13 cellular contexts compared by ENCODE assay signal in the genomic region with DNA sequence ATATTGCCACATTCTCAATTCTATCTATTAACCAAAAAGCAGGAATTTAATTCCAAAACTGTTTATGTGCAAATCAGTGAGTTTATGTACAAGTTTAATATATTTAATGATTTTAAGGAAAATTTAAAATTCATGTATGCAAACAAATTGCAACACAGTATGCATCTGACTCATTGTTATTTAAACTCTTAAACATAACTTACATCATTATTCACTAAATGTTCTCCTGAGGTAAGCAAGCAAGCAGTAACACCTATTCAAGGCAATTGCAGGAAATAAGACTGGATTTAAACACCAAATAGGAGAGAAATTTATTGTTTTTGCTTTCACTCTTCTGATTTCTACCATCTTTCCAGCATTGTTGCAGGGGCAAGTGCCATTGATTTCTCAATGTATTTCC.
DNase-seq lines count a peak whose midpoint lies in the region; ATAC-seq and TF ChIP-seq lines count a peak whose summit lies in the region.
"Had no signal": no experiment of that assay in that cellular context is flagged by ENCODE, and none has a peak within 500 bp of the region (broad histone marks: within the 10 kb centered on the region; RNA-seq: fewer than 3 reads in every experiment).

No MANE protein-coding gene starts in this region.

- POLR2A ChIA-PET in MCF 10A (lab: Yijun Ruan, JAX), result interaction anchor here (0.6 to 6.3 kb wide), 4 partner anchors 9 to 240 kb away, joined by 3 to 52 read pairs (median 3); partner anchors contain the start of gene TFAP2A

- CTCF ChIA-PET in MCF 10A (lab: Yijun Ruan, JAX), result no interaction called here

- no peak for TF ChIP-seq EP300 in transverse colon (IDR thresholded peaks at IDR 0.05; ENCODE audit: low read depth)

- no peak overlapping the region for H3K9ac ChIP-seq in adipocyte (ENCODE audit: low read length)
- H3K9ac ChIP-seq: BLaER1 treated with 17β-estradiol and CSF1 and Interleukin-3, amounts not matched to agents 10 nM and 100 nM had no signal

- H3K36me3 Mint-ChIP-seq in MCF 10A (ENCODE audit: insufficient read depth, unreplicated experiment), result no peaks in the 10 kb centered on the region
- H3K36me3 Mint-ChIP-seq: CD4-positive, CD25-positive, alpha-beta regulatory T cell had no signal

- H3K27me3 ChIP-seq in breast epithelium (no peaks in the 10 kb centered on the region), adipocyte (replicated peaks; ENCODE audit: control insufficient read depth, insufficient read depth, low read length) (no peaks in the 10 kb centered on the region), brain microvascular endothelial cell (replicated peaks) (no peaks in the 10 kb centered on the region), transverse colon (no peaks in the 10 kb centered on the region)
- H3K27me3 ChIP-seq: BLaER1 treated with 17β-estradiol and CSF1 and Interleukin-3, amounts not matched to agents 10 nM and 100 nM had no signal

- ATAC-seq in HG02623 (IDR thresholded peaks at IDR 0.05; ENCODE audit: unreplicated experiment), result no peak
- ATAC-seq: HCT116 had no signal

- no peak overlapping the region for H3K4me3 Mint-ChIP-seq in MCF 10A (ENCODE audit: unreplicated experiment)
- H3K4me3 Mint-ChIP-seq: CD4-positive, CD25-positive, alpha-beta regulatory T cell had no signal

- DNase-seq in MCF 10A (ENCODE audit: unreplicated experiment), result peak; percentile 32
- DNase-seq in breast epithelium (ENCODE audit: low spot score in 2 of 2), result no peak
- peak; percentile 58 for DNase-seq in adipocyte (ENCODE audit: low read depth)
- DNase-seq in epithelial cell of prostate (ENCODE audit: low read depth, low spot score), result no peak
- DNase-seq in brain microvascular endothelial cell, result no peak
- DNase-seq in transverse colon, result no peak
- DNase-seq: ACHN; CD4-positive, CD25-positive, alpha-beta regulatory T cell; DMS53 had no signal

- H3K9me3 Mint-ChIP-seq in MCF 10A (ENCODE audit: unreplicated experiment), result peaks cover 13% of the 10 kb centered on the region

- H3K4me3 ChIP-seq in breast epithelium, result no peak overlapping the region
- no peak overlapping the region for H3K4me3 ChIP-seq in adipocyte (ENCODE audit: low read length)
- H3K4me3 ChIP-seq in brain microvascular endothelial cell (ENCODE audit: low read depth, low read length), result no peak overlapping the region
- no peak overlapping the region for H3K4me3 ChIP-seq in transverse colon
- H3K4me3 ChIP-seq: BLaER1 treated with 17β-estradiol and CSF1 and Interleukin-3, amounts not matched to agents 10 nM and 100 nM had no signal

- H3K9me3 ChIP-seq in breast epithelium (no peaks in the 10 kb centered on the region), adipocyte (ENCODE audit: control insufficient read depth, low read length) (no peaks in the 10 kb centered on the region), transverse colon (no peaks in the 10 kb centered on the region)

- H3K27me3 Mint-ChIP-seq in MCF 10A (ENCODE audit: insufficient read depth, unreplicated experiment), result no peaks in the 10 kb centered on the region
- H3K27me3 Mint-ChIP-seq: CD4-positive, CD25-positive, alpha-beta regulatory T cell had no signal

- in situ Hi-C loops in brain microvascular endothelial cell (cut with HindIII; ENCODE audit: low pct_ligation_motif_present, low sequenced_read_pairs), result no loop called here
- in situ Hi-C loops in transverse colon (cut with MboI; ENCODE audit: low pct_ligation_motif_present in 1 of 4, low pct_unique_long_range_greater_than_20kb in 1 of 4, low sequenced_read_pairs in 3 of 4), result no loop called here

- intact Hi-C loops in MCF 10A (cut with micrococcal nuclease), result loop anchor here (10.0 kb wide), 1 partner anchor 229 kb away; no protein-coding TSS in a partner anchor
- intact Hi-C loops in breast epithelium (cut with DNase I; ENCODE audit: low total_unique reads), result no loop called here
- intact Hi-C loops in transverse colon (cut with DNase I; ENCODE audit: low total_unique reads), result no loop called here

- peaks cover 30% of the 10 kb centered on the region for H3K4me1 Mint-ChIP-seq in MCF 10A (ENCODE audit: insufficient read depth, unreplicated experiment)
- H3K4me1 Mint-ChIP-seq: CD4-positive, CD25-positive, alpha-beta regulatory T cell had no signal

- TF ChIP-seq CTCF in MCF 10A (IDR thresholded peaks at IDR 0.05; ENCODE audit: unreplicated experiment) (no peak), breast epithelium (IDR thresholded peaks at IDR 0.05) (no peak), brain microvascular endothelial cell (IDR thresholded peaks at IDR 0.05; ENCODE audit: low read depth, low read length, missing control alignments) (no peak), transverse colon (IDR thresholded peaks at IDR 0.05) (no peak)

- H3K36me3 ChIP-seq in breast epithelium (no peaks in the 10 kb centered on the region), adipocyte (ENCODE audit: control insufficient read depth, insufficient read depth, low read length, severe bottlenecking) (no peaks in the 10 kb centered on the region), brain microvascular endothelial cell (replicated peaks) (no peaks in the 10 kb centered on the region), transverse colon (no peaks in the 10 kb centered on the region)
- H3K36me3 ChIP-seq: BLaER1 treated with 17β-estradiol and CSF1 and Interleukin-3, amounts not matched to agents 10 nM and 100 nM had no signal

- TF ChIP-seq POLR2A in breast epithelium (IDR thresholded peaks at IDR 0.05) (no peak), transverse colon (IDR thresholded peaks at IDR 0.05) (no peak)

- H3K27ac ChIP-seq in breast epithelium (no peak overlapping the region), epithelial cell of prostate (peak overlapping the region; percentile 78), brain microvascular endothelial cell (no peak overlapping the region), transverse colon (no peak overlapping the region)
- H3K27ac ChIP-seq: 22Rv1; BLaER1 treated with 17β-estradiol and CSF1 and Interleukin-3, amounts not matched to agents 10 nM and 100 nM had no signal

- BruUV-seq in MCF 10A (replicated peaks; lab: Mats Ljungman, UMichigan), result no TSS peak

- H3K27ac Mint-ChIP-seq in MCF 10A (ENCODE audit: low read depth, unreplicated experiment), result peak overlapping the region; percentile 28
- H3K27ac Mint-ChIP-seq: CD4-positive, CD25-positive, alpha-beta regulatory T cell had no signal

- H3K4me1 ChIP-seq in breast epithelium (no peaks in the 10 kb centered on the region), adipocyte (ENCODE audit: control insufficient read depth, insufficient read depth, low read length) (no peaks in the 10 kb centered on the region), transverse colon (no peaks in the 10 kb centered on the region)
- H3K4me1 ChIP-seq: BLaER1 treated with 17β-estradiol and CSF1 and Interleukin-3, amounts not matched to agents 10 nM and 100 nM had no signal

Comparison
In these comparisons a context has a peak if more than half of its experiments do, and no peak if none do; other contexts are left out.
1. DNase-seq: peak in MCF 10A (single experiment) and adipocyte (single experiment); none in breast epithelium (0 of 2), epithelial cell of prostate (single experiment), brain microvascular endothelial cell (single experiment) and transverse colon (single experiment).